1 cellular context compared by ENCODE assay signal in the genomic region with DNA sequence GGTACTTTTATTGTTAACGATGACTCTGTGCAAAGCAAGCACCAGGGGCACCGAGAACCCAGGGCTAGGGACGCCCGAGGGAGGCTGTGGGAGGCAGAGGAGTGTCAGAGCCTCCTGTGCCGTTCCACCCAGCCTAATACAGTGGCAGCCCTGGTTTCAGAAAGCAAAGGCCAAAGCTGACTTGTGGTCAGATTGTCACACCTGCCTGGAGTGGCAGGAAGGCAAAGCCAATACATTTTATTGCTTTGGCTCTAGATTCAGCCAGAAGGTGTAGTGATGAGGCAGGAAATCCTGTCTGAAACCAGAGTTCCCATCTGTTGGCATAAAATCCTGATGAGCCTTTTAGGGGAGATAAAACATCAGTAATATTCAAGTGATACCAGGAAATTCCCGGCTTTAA.
TF ChIP-seq lines count a peak whose summit lies in the region.

No MANE protein-coding gene starts in this region.

TF ChIP-seq in H1, 55 proteins besides CTCF, POLR2A, EP300 and RAD21:
- no peak for TF ChIP-seq CBX5 (IDR thresholded peaks at IDR 0.05; ENCODE audit: low read depth, low read length)
- TF ChIP-seq EZH2 (IDR thresholded peaks at IDR 0.05; ENCODE audit: low read depth, low read length, severe bottlenecking) = no peak
- no peak for TF ChIP-seq RXRA (IDR thresholded peaks at IDR 0.05; ENCODE audit: insufficient read depth, low read depth, low read length)
- TF ChIP-seq SIN3A (conservative IDR thresholded peaks at IDR 0.05 in 1 of 2, IDR thresholded peaks at IDR 0.05 in 1 of 2; ENCODE audit: low read depth in 1 of 2, low read length in 2 of 2) = no peak
- no peak for TF ChIP-seq TCF12 (IDR thresholded peaks at IDR 0.05; ENCODE audit: low read depth, low read length)
- TF ChIP-seq YY1 (IDR thresholded peaks at IDR 0.05; ENCODE audit: low read depth, low read length) = no peak
- TF ChIP-seq MAFK (IDR thresholded peaks at IDR 0.05; ENCODE audit: low read depth, low read length) = no peak
- TF ChIP-seq, protein P1, sequence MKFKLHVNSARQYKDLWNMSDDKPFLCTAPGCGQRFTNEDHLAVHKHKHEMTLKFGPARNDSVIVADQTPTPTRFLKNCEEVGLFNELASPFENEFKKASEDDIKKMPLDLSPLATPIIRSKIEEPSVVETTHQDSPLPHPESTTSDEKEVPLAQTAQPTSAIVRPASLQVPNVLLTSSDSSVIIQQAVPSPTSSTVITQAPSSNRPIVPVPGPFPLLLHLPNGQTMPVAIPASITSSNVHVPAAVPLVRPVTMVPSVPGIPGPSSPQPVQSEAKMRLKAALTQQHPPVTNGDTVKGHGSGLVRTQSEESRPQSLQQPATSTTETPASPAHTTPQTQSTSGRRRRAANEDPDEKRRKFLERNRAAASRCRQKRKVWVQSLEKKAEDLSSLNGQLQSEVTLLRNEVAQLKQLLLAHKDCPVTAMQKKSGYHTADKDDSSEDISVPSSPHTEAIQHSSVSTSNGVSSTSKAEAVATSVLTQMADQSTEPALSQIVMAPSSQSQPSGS (IDR thresholded peaks at IDR 0.05; ENCODE audit: low read length) = no peak
TF ChIP-seq in H1: peak in this region for 0.
